29 cellular contexts compared by ENCODE assay signal in genomic region chr20:58526411-58526810, GRCh38. TPM values are rescaled to one million over a fixed set of nuclear protein-coding genes. Genes with fewer than 3 reads are reported as not detected.
"Had no signal": no experiment of that assay in that cellular context is flagged by ENCODE, and none has a peak within 500 bp of the region (broad histone marks: within the 10 kb centered on the region; RNA-seq: fewer than 3 reads in every experiment).

No MANE protein-coding gene starts in this region.

- H3K36me3 ChIP-seq: esophagus squamous epithelium, gastrocnemius medialis, left lung, lower lobe of right lung had no signal

- H3K4me1 Mint-ChIP-seq: naive B cell had no signal

- H3K27me3 ChIP-seq: dorsolateral prefrontal cortex, esophagus squamous epithelium, gastrocnemius medialis, heart right ventricle, left lung had no signal

- H3K27ac Mint-ChIP-seq: mesothelial cell of epicardium; naive thymus-derived CD8-positive, alpha-beta T cell had no signal

- H3K4me3 Mint-ChIP-seq: mesothelial cell of epicardium; naive B cell; naive thymus-derived CD8-positive, alpha-beta T cell had no signal

- H3K27ac ChIP-seq: coronary artery, dorsolateral prefrontal cortex, epithelial cell of prostate, esophagus squamous epithelium, gastrocnemius medialis, heart right ventricle, left lung, lower lobe of right lung had no signal

- FAIRE-seq: endometrium, islet of Langerhans, keratinocyte had no signal

- H3K27me3 Mint-ChIP-seq: naive thymus-derived CD8-positive, alpha-beta T cell had no signal

- DNase-seq: dermis blood vessel endothelial cell; dorsolateral prefrontal cortex; effector CD4-positive, alpha-beta T cell; effector memory CD4-positive, alpha-beta T cell; erythroblast; esophagus squamous epithelium; foreskin fibroblast; foreskin melanocyte; gastrocnemius medialis; glutamatergic neuron; head of caudate nucleus; heart right ventricle; hippocampal formation; left cardiac atrium; left lung; left ventricle myocardium superior; lower lobe of right lung; mesenchymal stem cell; mucosa of descending colon; naive B cell; naive thymus-derived CD8-positive, alpha-beta T cell had no signal

- H3K4me3 ChIP-seq: coronary artery, dorsolateral prefrontal cortex, esophagus squamous epithelium, gastrocnemius medialis, heart right ventricle, left lung, lower lobe of right lung, mucosa of descending colon had no signal

- H3K4me1 ChIP-seq: esophagus squamous epithelium, gastrocnemius medialis, heart right ventricle, left lung, lower lobe of right lung had no signal

RNA-seq across cellular contexts. Expression of gene APCDD1L, which starts 11.2 kb away (rescaled TPM):
- total RNA-seq: lower lobe of right lung; lung microvascular endothelial cell; mesenteric fat pad; mesothelial cell of epicardium; naive thymus-derived CD8-positive, alpha-beta T cell had no signal
